In the genomic region with DNA sequence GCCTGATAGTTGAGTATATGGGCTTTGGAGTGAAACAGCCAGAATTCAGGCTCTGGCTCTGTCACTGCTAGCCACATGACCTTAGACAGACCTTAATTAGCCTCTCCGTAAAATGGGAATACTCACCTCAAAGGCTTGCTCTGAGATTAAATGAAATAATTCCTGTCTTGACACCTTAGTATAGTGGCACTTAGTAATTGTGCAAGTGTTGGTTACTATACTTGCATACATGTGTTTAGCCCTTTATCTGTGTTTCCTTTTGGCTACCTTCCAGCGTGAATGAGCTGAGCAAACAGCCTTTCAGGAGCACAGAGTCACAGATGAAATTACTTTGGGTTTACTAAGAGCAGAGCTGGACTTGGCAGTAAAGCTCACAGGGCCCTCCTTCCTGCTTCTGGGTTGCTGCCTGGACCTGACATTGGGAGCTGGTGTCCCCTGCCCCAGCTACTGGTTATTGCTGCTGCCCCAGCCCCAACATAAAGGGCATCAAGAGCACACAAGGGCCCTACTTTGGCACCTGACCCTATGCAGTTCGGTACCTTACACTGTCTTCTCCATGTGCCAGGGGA, we compare ENCODE assay signal across 8 cellular contexts. TPM values are rescaled to one million over a fixed set of nuclear protein-coding genes. Genes with fewer than 3 reads are reported as not detected.
DNase-seq lines count a peak whose midpoint lies in the region; ATAC-seq, FAIRE-seq and TF ChIP-seq lines count a peak whose summit lies in the region.

No MANE protein-coding gene starts in this region.

- H3K4me1 Mint-ChIP-seq in activated naive CD8-positive, alpha-beta T cell treated with anti-CD3 and anti-CD28 coated beads, Interleukin-2, amount 50 U/mL, for 24 hours = peaks cover 6% of the 10 kb centered on the region

- H3K4me3 ChIP-seq in pancreas = no peak overlapping the region

- H3K27ac ChIP-seq in epithelial cell of prostate (peak overlapping the region; percentile 48), pancreas (peak overlapping the region in 3 of 4 donors; percentile 41 to 65 (median 60))

- no peaks in the 10 kb centered on the region for H3K36me3 ChIP-seq in pancreas

- no peak for FAIRE-seq in pancreas (lab: Jason Lieb, UNC)

- H3K4me1 ChIP-seq in pancreas = peaks cover 10 to 13% (median 10%) of the 10 kb centered on the region in 3 donors

- no peaks in the 10 kb centered on the region for H3K9me3 ChIP-seq in pancreas

- DNase-seq in EL (peak; percentile 50), NCI-H748 (lab: John Stamatoyannopoulos, UW; ENCODE audit: unreplicated experiment) (peak; percentile 77), epithelial cell of prostate (ENCODE audit: low read depth, low spot score) (peak; percentile 68), pancreas (peak in 4 of 6 donors; percentile 56 to 77 (median 76)), islet precursor cell (no peak), NCI-H2227 treated with DMSO at 0.1 percent for 48 hours (lab: John Stamatoyannopoulos, UW) (no peak)
- DNase-seq in activated naive CD8-positive, alpha-beta T cell treated with anti-CD3 and anti-CD28 coated beads, Interleukin-2, amount 50 U/mL, for 24 hours = no peak

- no peak overlapping the region for H3K4me3 Mint-ChIP-seq in activated naive CD8-positive, alpha-beta T cell treated with anti-CD3 and anti-CD28 coated beads, Interleukin-2, amount 50 U/mL, for 24 hours

- intact Hi-C loops in pancreas (cut with DNase I) = no loop called here

- H3K27ac Mint-ChIP-seq in activated naive CD8-positive, alpha-beta T cell treated with anti-CD3 and anti-CD28 coated beads, Interleukin-2, amount 50 U/mL, for 24 hours = no peak overlapping the region

- WGBS in pancreas, 2 donors = 12 to 13% methylated on average over 3 of the region's 3 CpGs

- no peak for TF ChIP-seq CTCF in pancreas (IDR thresholded peaks at IDR 0.05)

- H3K36me3 Mint-ChIP-seq in activated naive CD8-positive, alpha-beta T cell treated with anti-CD3 and anti-CD28 coated beads, Interleukin-2, amount 50 U/mL, for 24 hours (ENCODE audit: low read depth) = peaks cover 15% of the 10 kb centered on the region

- H3K27me3 ChIP-seq in pancreas = no peaks in the 10 kb centered on the region

- ATAC-seq in pancreas = peak; percentile 93 to 95 (median 95)
- no peak for ATAC-seq in GM18498 (IDR thresholded peaks at IDR 0.05; ENCODE audit: unreplicated experiment)
- no peak for ATAC-seq in activated naive CD8-positive, alpha-beta T cell treated with anti-CD3 and anti-CD28 coated beads, Interleukin-2, amount 50 U/mL, for 24 hours

- no peaks in the 10 kb centered on the region for H3K27me3 Mint-ChIP-seq in activated naive CD8-positive, alpha-beta T cell treated with anti-CD3 and anti-CD28 coated beads, Interleukin-2, amount 50 U/mL, for 24 hours

- no peaks in the 10 kb centered on the region for H3K9me3 Mint-ChIP-seq in activated naive CD8-positive, alpha-beta T cell treated with anti-CD3 and anti-CD28 coated beads, Interleukin-2, amount 50 U/mL, for 24 hours

RNA-seq across cellular contexts. Expression of gene CD164, which starts 32.8 kb away (rescaled TPM):
- 100 to 1,000 TPM in 4 of 6 donors, 10 to 100 TPM in 2; 80.0 to 147 (median 104) TPM for total RNA-seq in pancreas
- polyA plus RNA-seq in pancreas = 100 to 1,000 TPM in 1 of 2 donors, 10 to 100 TPM in 1; 53.6 to 120 TPM

Comparison
In these comparisons a context has a peak if more than half of its experiments do, and no peak if none do; other contexts are left out.
1. DNase-seq: peak in EL (single experiment), NCI-H748 (single experiment), epithelial cell of prostate (single experiment) and pancreas (4 of 6); none in islet precursor cell (single experiment), activated naive CD8-positive, alpha-beta T cell treated with anti-CD3 and anti-CD28 coated beads, Interleukin-2, amount 50 U/mL, for 24 hours (single experiment) and NCI-H2227 treated with DMSO at 0.1 percent for 48 hours (single experiment).
2. ATAC-seq: peak in pancreas (4 of 4); none in GM18498 (single experiment) and activated naive CD8-positive, alpha-beta T cell treated with anti-CD3 and anti-CD28 coated beads, Interleukin-2, amount 50 U/mL, for 24 hours (single experiment).